Comparison of ENCODE assay signal across 1 cellular context in the genomic region with DNA sequence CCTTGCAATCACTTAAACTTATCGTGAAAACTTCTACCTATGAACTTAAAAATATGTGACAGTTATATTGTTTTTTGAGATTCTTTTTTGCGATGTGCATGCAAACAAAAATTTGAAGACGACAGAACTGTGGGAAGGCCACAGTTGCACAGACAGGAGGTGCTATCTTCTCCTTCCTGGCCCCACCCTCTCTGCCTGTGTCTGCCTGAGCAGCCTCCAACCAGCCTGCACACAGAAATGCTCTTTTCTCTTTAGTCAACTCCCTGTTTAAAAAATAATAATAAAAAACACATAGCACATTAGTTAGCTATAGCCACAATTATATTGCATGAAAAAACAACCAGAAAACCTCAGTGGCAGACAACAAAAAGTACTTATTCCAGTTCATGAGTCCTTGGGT.
TF ChIP-seq lines count a peak whose summit lies in the region.

No MANE protein-coding gene starts in this region.

TF ChIP-seq in HepG2, 621 proteins besides CTCF, POLR2A, EP300 and RAD21:
- TF ChIP-seq, protein P1, sequence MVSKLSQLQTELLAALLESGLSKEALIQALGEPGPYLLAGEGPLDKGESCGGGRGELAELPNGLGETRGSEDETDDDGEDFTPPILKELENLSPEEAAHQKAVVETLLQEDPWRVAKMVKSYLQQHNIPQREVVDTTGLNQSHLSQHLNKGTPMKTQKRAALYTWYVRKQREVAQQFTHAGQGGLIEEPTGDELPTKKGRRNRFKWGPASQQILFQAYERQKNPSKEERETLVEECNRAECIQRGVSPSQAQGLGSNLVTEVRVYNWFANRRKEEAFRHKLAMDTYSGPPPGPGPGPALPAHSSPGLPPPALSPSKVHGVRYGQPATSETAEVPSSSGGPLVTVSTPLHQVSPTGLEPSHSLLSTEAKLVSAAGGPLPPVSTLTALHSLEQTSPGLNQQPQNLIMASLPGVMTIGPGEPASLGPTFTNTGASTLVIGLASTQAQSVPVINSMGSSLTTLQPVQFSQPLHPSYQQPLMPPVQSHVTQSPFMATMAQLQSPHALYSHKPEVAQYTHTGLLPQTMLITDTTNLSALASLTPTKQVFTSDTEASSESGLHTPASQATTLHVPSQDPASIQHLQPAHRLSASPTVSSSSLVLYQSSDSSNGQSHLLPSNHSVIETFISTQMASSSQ (IDR thresholded peaks at IDR 0.05; ENCODE audit: low read depth) = no peak
- TF ChIP-seq, protein P1 (CRISPR knock-in tag; IDR thresholded peaks at IDR 0.05; ENCODE audit: borderline replicate concordance) = no peak
- TF ChIP-seq, protein P2, sequence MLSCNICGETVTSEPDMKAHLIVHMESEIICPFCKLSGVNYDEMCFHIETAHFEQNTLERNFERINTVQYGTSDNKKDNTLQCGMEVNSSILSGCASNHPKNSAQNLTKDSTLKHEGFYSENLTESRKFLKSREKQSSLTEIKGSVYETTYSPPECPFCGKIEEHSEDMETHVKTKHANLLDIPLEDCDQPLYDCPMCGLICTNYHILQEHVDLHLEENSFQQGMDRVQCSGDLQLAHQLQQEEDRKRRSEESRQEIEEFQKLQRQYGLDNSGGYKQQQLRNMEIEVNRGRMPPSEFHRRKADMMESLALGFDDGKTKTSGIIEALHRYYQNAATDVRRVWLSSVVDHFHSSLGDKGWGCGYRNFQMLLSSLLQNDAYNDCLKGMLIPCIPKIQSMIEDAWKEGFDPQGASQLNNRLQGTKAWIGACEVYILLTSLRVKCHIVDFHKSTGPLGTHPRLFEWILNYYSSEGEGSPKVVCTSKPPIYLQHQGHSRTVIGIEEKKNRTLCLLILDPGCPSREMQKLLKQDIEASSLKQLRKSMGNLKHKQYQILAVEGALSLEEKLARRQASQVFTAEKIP (CRISPR knock-in tag; IDR thresholded peaks at IDR 0.05; ENCODE audit: borderline replicate concordance) = no peak
- TF ChIP-seq ZNF7 (CRISPR knock-in tag; IDR thresholded peaks at IDR 0.05) (peak; percentile 55; the same call in 1 of the 2 replicates), RBAK (CRISPR knock-in tag; IDR thresholded peaks at IDR 0.05) (no peak)
